Comparison of ENCODE assay signal across 17 cellular contexts in the genomic region with DNA sequence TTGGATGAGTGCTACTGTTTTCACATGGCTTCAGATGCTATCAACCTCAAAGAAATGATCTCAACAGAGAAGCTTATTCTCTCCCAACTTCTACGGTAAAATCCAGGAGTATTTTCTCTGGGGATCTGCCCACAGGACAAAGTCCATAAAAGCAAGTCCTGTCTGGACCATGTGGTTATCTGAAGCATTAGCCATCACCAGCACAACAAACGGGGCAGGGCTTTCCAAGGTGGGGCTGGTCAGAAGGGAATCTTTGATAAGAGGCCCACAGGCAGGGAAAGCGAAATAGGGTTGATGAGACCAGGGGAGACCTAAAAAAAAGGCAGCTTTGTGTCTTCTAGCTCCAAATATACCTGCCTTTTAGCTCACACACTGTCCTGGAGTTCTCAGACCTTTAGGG. TPM values are rescaled to one million over a fixed set of nuclear protein-coding genes. Genes with fewer than 3 reads are reported as not detected.
DNase-seq lines count a peak whose midpoint lies in the region; ATAC-seq lines count a peak whose summit lies in the region.
"Had no signal": no experiment of that assay in that cellular context is flagged by ENCODE, and none has a peak within 500 bp of the region (broad histone marks: within the 10 kb centered on the region; RNA-seq: fewer than 3 reads in every experiment).

No MANE protein-coding gene starts in this region.

- CTCF ChIA-PET in activated CD4-positive, alpha-beta T cell treated with anti-CD3 and anti-CD28 coated beads for 36 hours (lab: Charles Lee) = no interaction called here

- H3K9me3 Mint-ChIP-seq in IgD-negative memory B cell (peaks cover 0 to 3% (median 0%) of the 10 kb centered on the region in 3 donors), memory B cell (peaks cover 4% of the 10 kb centered on the region)
- H3K9me3 Mint-ChIP-seq in activated T-helper 17 cell treated with anti-CD3 and anti-CD28 coated beads, Interleukin-2, amount 50 U/mL, for 72 hours = no peaks in the 10 kb centered on the region
- peaks cover 2% of the 10 kb centered on the region for H3K9me3 Mint-ChIP-seq in activated CD4-positive, alpha-beta T cell treated with anti-CD3 and anti-CD28 coated beads for 36 hours (ENCODE audit: low read depth)

- intact Hi-C loops in activated CD4-positive, alpha-beta T cell treated with anti-CD3 and anti-CD28 coated beads for 36 hours (cut with DNase I, micrococcal nuclease) = no loop called here

- H3K4me3 Mint-ChIP-seq in IgD-negative memory B cell (peak overlapping the region in 1 of 4 donors; percentile 25), memory B cell (no peak overlapping the region)
- H3K4me3 Mint-ChIP-seq in activated T-helper 17 cell treated with anti-CD3 and anti-CD28 coated beads, Interleukin-2, amount 50 U/mL, for 72 hours = no peak overlapping the region
- no peak overlapping the region for H3K4me3 Mint-ChIP-seq in activated CD4-positive, alpha-beta T cell treated with anti-CD3 and anti-CD28 coated beads for 36 hours
- H3K4me3 Mint-ChIP-seq: CD8-positive, alpha-beta memory T cell had no signal

- POLR2A ChIA-PET in activated CD4-positive, alpha-beta T cell treated with anti-CD3 and anti-CD28 coated beads for 36 hours (lab: Charles Lee) = no interaction called here

- ATAC-seq in activated T-helper 17 cell treated with anti-CD3 and anti-CD28 coated beads, Interleukin-2, amount 50 U/mL, for 72 hours (replicated peaks) = no peak
- ATAC-seq in memory B cell (ENCODE audit: low read depth) = no peak
- ATAC-seq in GM18517 (IDR thresholded peaks at IDR 0.05; ENCODE audit: unreplicated experiment) = no peak
- ATAC-seq in activated CD4-positive, alpha-beta T cell treated with anti-CD3 and anti-CD28 coated beads for 36 hours = no peak
- no peak for ATAC-seq in HG03280 (IDR thresholded peaks at IDR 0.05; ENCODE audit: unreplicated experiment)

- no peaks in the 10 kb centered on the region for H3K27me3 Mint-ChIP-seq in IgD-negative memory B cell
- H3K27me3 Mint-ChIP-seq in activated T-helper 17 cell treated with anti-CD3 and anti-CD28 coated beads, Interleukin-2, amount 50 U/mL, for 72 hours = no peaks in the 10 kb centered on the region
- no peaks in the 10 kb centered on the region for H3K27me3 Mint-ChIP-seq in memory B cell
- no peaks in the 10 kb centered on the region for H3K27me3 Mint-ChIP-seq in activated CD4-positive, alpha-beta T cell treated with anti-CD3 and anti-CD28 coated beads for 36 hours
- H3K27me3 Mint-ChIP-seq: CD4-positive, CD25-positive, alpha-beta regulatory T cell; CD8-positive, alpha-beta memory T cell had no signal

- H3K4me1 Mint-ChIP-seq in IgD-negative memory B cell = peaks cover 0 to 2% (median 0%) of the 10 kb centered on the region in 3 donors
- no peaks in the 10 kb centered on the region for H3K4me1 Mint-ChIP-seq in activated T-helper 17 cell treated with anti-CD3 and anti-CD28 coated beads, Interleukin-2, amount 50 U/mL, for 72 hours
- H3K4me1 Mint-ChIP-seq in memory B cell = no peaks in the 10 kb centered on the region
- H3K4me1 Mint-ChIP-seq in activated CD4-positive, alpha-beta T cell treated with anti-CD3 and anti-CD28 coated beads for 36 hours = no peaks in the 10 kb centered on the region
- H3K4me1 Mint-ChIP-seq: CD4-positive, CD25-positive, alpha-beta regulatory T cell; CD8-positive, alpha-beta memory T cell had no signal

- DNase-seq in memory B cell (ENCODE audit: low spot score in 2 of 2) = no peak
- no peak for DNase-seq in activated CD4-positive, alpha-beta T cell treated with anti-CD3 and anti-CD28 coated beads for 36 hours
- DNase-seq: ACHN; BE2C; C1 segment of cervical spinal cord; Caco-2; CD4-positive, CD25-positive, alpha-beta regulatory T cell; CD8-positive, alpha-beta memory T cell; GM23248; IMR-90 had no signal

- H3K36me3 Mint-ChIP-seq in IgD-negative memory B cell = peaks cover 17% of the 10 kb centered on the region
- H3K36me3 Mint-ChIP-seq in activated T-helper 17 cell treated with anti-CD3 and anti-CD28 coated beads, Interleukin-2, amount 50 U/mL, for 72 hours (ENCODE audit: low read depth) = peaks cover 79% of the 10 kb centered on the region
- H3K36me3 Mint-ChIP-seq in memory B cell = peaks cover 50% of the 10 kb centered on the region
- peaks cover 26% of the 10 kb centered on the region for H3K36me3 Mint-ChIP-seq in activated CD4-positive, alpha-beta T cell treated with anti-CD3 and anti-CD28 coated beads for 36 hours (ENCODE audit: low read depth)

- H3K27ac Mint-ChIP-seq in IgD-negative memory B cell = peak overlapping the region in 2 of 3 donors; percentile 20 to 47
- H3K27ac Mint-ChIP-seq in activated T-helper 17 cell treated with anti-CD3 and anti-CD28 coated beads, Interleukin-2, amount 50 U/mL, for 72 hours = peak overlapping the region; percentile 5
- peak overlapping the region; percentile 56 for H3K27ac Mint-ChIP-seq in memory B cell
- no peak overlapping the region for H3K27ac Mint-ChIP-seq in activated CD4-positive, alpha-beta T cell treated with anti-CD3 and anti-CD28 coated beads for 36 hours
- H3K27ac Mint-ChIP-seq: CD4-positive, CD25-positive, alpha-beta regulatory T cell had no signal

RNA-seq across cellular contexts. Expression of a gene that starts 38.7 kb away (rescaled TPM):
- not detected for polyA plus RNA-seq in IgD-negative memory B cell
- total RNA-seq in activated T-helper 17 cell treated with anti-CD3 and anti-CD28 coated beads, Interleukin-2, amount 50 U/mL, for 72 hours = not detected
- not detected for total RNA-seq in activated CD4-positive, alpha-beta T cell treated with anti-CD3 and anti-CD28 coated beads for 36 hours
- total RNA-seq: A172; Caco-2; CD4-positive, CD25-positive, alpha-beta regulatory T cell; CD8-positive, alpha-beta memory T cell; GM23248; H4; HT1080; IMR-90 had no signal
- polyA plus RNA-seq: CD4-positive, CD25-positive, alpha-beta regulatory T cell; CD8-positive, alpha-beta memory T cell; GM23248; IMR-90 had no signal
